4 cellular contexts compared by ENCODE assay signal in genomic region chrX:66912417-66912816, GRCh38.
"Had no signal": no experiment of that assay in that cellular context is flagged by ENCODE, and none has a peak within 500 bp of the region (broad histone marks: within the 10 kb centered on the region; RNA-seq: fewer than 3 reads in every experiment).

No MANE protein-coding gene starts in this region.

- ATAC-seq: GM23338, HepG2 had no signal

- DNase-seq: H9, HCEC 1CT had no signal

- H3K4me3 ChIP-seq: GM23338 had no signal
